20 cellular contexts compared by ENCODE assay signal in the genomic region with DNA sequence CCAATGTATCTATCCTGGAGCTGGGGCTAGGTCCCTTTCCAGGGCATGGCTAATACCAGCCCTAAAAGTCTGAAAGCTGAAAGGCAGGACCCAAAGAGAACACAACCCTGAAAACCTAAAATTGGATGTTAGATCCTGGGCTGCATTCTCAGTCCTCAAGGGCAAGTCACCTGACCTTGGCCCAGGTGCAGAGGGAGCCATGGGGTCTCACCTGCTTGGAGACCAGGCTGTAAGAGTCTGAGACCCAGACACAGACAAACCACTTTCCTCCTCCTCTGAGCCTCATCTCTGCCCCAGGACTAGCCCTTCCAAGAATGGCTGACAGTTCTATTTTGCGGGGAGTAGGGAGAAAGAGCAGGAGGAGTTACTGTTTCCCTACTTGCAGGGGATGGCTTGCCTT.
"Had no signal": no experiment of that assay in that cellular context is flagged by ENCODE, and none has a peak within 500 bp of the region (broad histone marks: within the 10 kb centered on the region; RNA-seq: fewer than 3 reads in every experiment).

No MANE protein-coding gene starts in this region.

- H3K4me3 Mint-ChIP-seq: mesothelial cell of epicardium; natural killer cell treated with Interleukin-12 subunit alpha and Interleukin-12 subunit beta and Interleukin-15 and Interleukin-18, amount 100 ng/mL, for 72 hours; neural progenitor cell; stimulated activated effector memory CD8-positive, alpha-beta T cell treated with anti-CD3 and anti-CD28 coated beads, Interleukin-12 subunit alpha, Interleukin-12 subunit beta, amount 100 ng/mL, for 72 hours had no signal

- H3K9me3 ChIP-seq: pancreas, prostate gland, testis had no signal

- DNase-seq: effector memory CD4-positive, alpha-beta T cell; gastrocnemius medialis; heart right ventricle; hypothalamus; occipital lobe; pancreas; right lobe of liver; stimulated activated CD4-positive, alpha-beta T cell treated with anti-CD3 and anti-CD28 coated beads, Interleukin-4, amount 100 ng/mL, for 1 hour; stimulated activated CD8-positive, alpha-beta memory T cell treated with anti-CD3 and anti-CD28 coated beads, Interleukin-4, amount 100 ng/mL, for 48 hours; stimulated activated naive CD8-positive, alpha-beta T cell treated with anti-CD3 and anti-CD28 coated beads, Interleukin-15, Interleukin-2, amounts not matched to agents 100 U/mL and 50 U/mL, for 24 hours; testis had no signal

- H3K36me3 Mint-ChIP-seq: mesothelial cell of epicardium; neural progenitor cell; stimulated activated effector memory CD8-positive, alpha-beta T cell treated with anti-CD3 and anti-CD28 coated beads, Interleukin-12 subunit alpha, Interleukin-12 subunit beta, amount 100 ng/mL, for 72 hours had no signal

- H3K4me1 ChIP-seq: gastrocnemius medialis, heart right ventricle, neural progenitor cell, pancreas, prostate gland, right lobe of liver, testis, tibial nerve had no signal

- FAIRE-seq: endometrium, pancreas had no signal

- H3K27me3 Mint-ChIP-seq: natural killer cell treated with Interleukin-12 subunit alpha and Interleukin-12 subunit beta and Interleukin-15 and Interleukin-18, amount 100 ng/mL, for 72 hours had no signal

- H3K9ac ChIP-seq: neural progenitor cell had no signal

- H3K27me3 ChIP-seq: gastrocnemius medialis, heart right ventricle, pancreas, right lobe of liver, testis, tibial nerve had no signal

- H3K27ac Mint-ChIP-seq: mesothelial cell of epicardium; natural killer cell treated with Interleukin-12 subunit alpha and Interleukin-12 subunit beta and Interleukin-15 and Interleukin-18, amount 100 ng/mL, for 72 hours; neural progenitor cell; stimulated activated effector memory CD8-positive, alpha-beta T cell treated with anti-CD3 and anti-CD28 coated beads, Interleukin-12 subunit alpha, Interleukin-12 subunit beta, amount 100 ng/mL, for 72 hours had no signal

- ATAC-seq: esophagus mucosa; gastrocnemius medialis; heart right ventricle; left lobe of liver; pancreas; right lobe of liver; stimulated activated effector memory CD8-positive, alpha-beta T cell treated with anti-CD3 and anti-CD28 coated beads, Interleukin-12 subunit alpha, Interleukin-12 subunit beta, amount 100 ng/mL, for 72 hours; stimulated activated naive CD8-positive, alpha-beta T cell treated with anti-CD3 and anti-CD28 coated beads, Interleukin-15, Interleukin-2, amounts not matched to agents 100 U/mL and 50 U/mL, for 24 hours had no signal

- H3K36me3 ChIP-seq: gastrocnemius medialis, heart right ventricle, neural progenitor cell, pancreas, prostate gland, right lobe of liver, tibial nerve had no signal

- H3K4me3 ChIP-seq: gastrocnemius medialis, heart right ventricle, neural progenitor cell, pancreas, prostate gland, right lobe of liver, testis, tibial nerve had no signal

- H3K4me2 ChIP-seq: neural progenitor cell had no signal

- H2AFZ ChIP-seq: neural progenitor cell had no signal

- H3K4me1 Mint-ChIP-seq: mesothelial cell of epicardium; neural progenitor cell; stimulated activated effector memory CD8-positive, alpha-beta T cell treated with anti-CD3 and anti-CD28 coated beads, Interleukin-12 subunit alpha, Interleukin-12 subunit beta, amount 100 ng/mL, for 72 hours had no signal

- H3K27ac ChIP-seq: gastrocnemius medialis, heart right ventricle, neural progenitor cell, pancreas, prostate gland, right lobe of liver, testis, tibial nerve had no signal
